ENCODE assay signal across 26 cellular contexts in genomic region chr5:156119692-156120091, GRCh38.
"Had no signal": no experiment of that assay in that cellular context is flagged by ENCODE, and none has a peak within 500 bp of the region (broad histone marks: within the 10 kb centered on the region; RNA-seq: fewer than 3 reads in every experiment).

No MANE protein-coding gene starts in this region.

- H3K4me3 ChIP-seq: PC-9 had no signal

- H3K36me3 ChIP-seq: WERI-Rb-1 had no signal

- H2AFZ ChIP-seq: PC-9 had no signal

- H3K4me2 ChIP-seq: PC-9 had no signal

- DNase-seq: activated CD4-positive, alpha-beta memory T cell treated with anti-CD3 and anti-CD28 coated beads, Interleukin-2, amount 10 ng/mL, durations not matched to agents 7 days and 5 days; activated CD4-positive, alpha-beta T cell treated with anti-CD3 and anti-CD28 coated beads for 1 hour; activated CD4-positive, alpha-beta T cell treated with anti-CD3 and anti-CD28 coated beads for 48 hours; activated CD4-positive, CD25-positive, alpha-beta regulatory T cell; activated CD8-positive, alpha-beta memory T cell treated with anti-CD3 and anti-CD28 coated beads for 24 hours; activated CD8-positive, alpha-beta memory T cell treated with anti-CD3 and anti-CD28 coated beads, Interleukin-2, amount 10 ng/mL, durations not matched to agents 7 days and 5 days; activated CD8-positive, alpha-beta memory T cell treated with anti-CD3 and anti-CD28 coated beads, Interleukin-2, amount 50 U/mL, for 48 hours; activated effector memory CD4-positive, alpha-beta T cell treated with Interleukin-2 at 50 U/mL for 16 hours; activated naive CD4-positive, alpha-beta T cell treated with anti-CD3 and anti-CD28 coated beads, Interleukin-2, amount 10 ng/mL, durations not matched to agents 7 days and 5 days; activated naive CD8-positive, alpha-beta T cell treated with anti-CD3 and anti-CD28 coated beads, Interleukin-2, amount 50 U/mL, for 24 hours; activated T-cell treated with anti-CD3 and anti-CD28 coated beads, Interleukin-2, amount 50 U/mL, for 48 hours; anterior cingulate cortex; NCI-H1105; NCI-H1436 treated with DMSO at 0.1 percent for 48 hours; NCI-H1694 treated with DMSO at 0.1 percent for 48 hours; NCI-H2029; NCI-H446; NCI-H510A treated with DMSO at 0.1 percent for 48 hours; NCI-H526 treated with DMSO at 0.1 percent for 48 hours; PC-9; Right ventricle myocardium superior; SW 1271; T-helper 1 cell; T1000; WERI-Rb-1 had no signal

- H3K27ac ChIP-seq: PC-9, RWPE1, WERI-Rb-1 had no signal
